1 cellular context compared by ENCODE assay signal in the genomic region with DNA sequence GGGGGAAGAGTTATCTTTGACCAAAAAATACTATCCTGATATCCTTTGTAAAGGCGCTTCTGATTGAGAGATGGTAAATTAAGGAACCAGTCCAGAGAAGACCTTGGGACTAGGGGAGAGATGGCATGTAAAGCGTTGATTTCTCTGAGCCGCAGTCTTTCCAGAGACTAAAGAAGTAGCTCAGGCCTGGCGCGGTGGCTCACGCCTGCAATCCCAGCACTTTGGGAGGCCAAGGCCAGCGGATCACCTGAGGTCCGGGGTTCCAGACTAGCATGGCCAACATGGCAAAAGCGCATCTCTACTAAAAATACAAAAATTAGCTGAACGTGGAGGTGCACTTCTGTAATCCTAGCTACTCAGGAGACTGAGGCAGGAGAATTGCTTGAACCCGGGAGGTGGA.
TF ChIP-seq lines count a peak whose summit lies in the region.

No MANE protein-coding gene starts in this region.

TF ChIP-seq in K562, 482 proteins besides CTCF, POLR2A, EP300 and RAD21:
- no peak for TF ChIP-seq NUFIP1 (IDR thresholded peaks at IDR 0.05; ENCODE audit: partially characterized antibody)
- TF ChIP-seq ZNF780A (CRISPR knock-in tag; IDR thresholded peaks at IDR 0.05) = no peak
- TF ChIP-seq CBX1 (IDR thresholded peaks at IDR 0.05; ENCODE audit: low read depth) = no peak
- TF ChIP-seq CBFA2T3 (IDR thresholded peaks at IDR 0.05) = no peak
- TF ChIP-seq ZNF239 (CRISPR knock-in tag; IDR thresholded peaks at IDR 0.05) = no peak
- no peak for TF ChIP-seq TSC22D4 (tag; IDR thresholded peaks at IDR 0.05)
- no peak for TF ChIP-seq ARNT (IDR thresholded peaks at IDR 0.05)
- TF ChIP-seq MYBL2 (IDR thresholded peaks at IDR 0.05; ENCODE audit: low read depth) = no peak
- no peak for TF ChIP-seq MYBL2 (CRISPR knock-in tag; IDR thresholded peaks at IDR 0.05; ENCODE audit: borderline replicate concordance)
- no peak for TF ChIP-seq FOXK2 (conservative IDR thresholded peaks at IDR 0.05 in 1 of 2, IDR thresholded peaks at IDR 0.05 in 1 of 2; ENCODE audit: low read depth in 2 of 2)
- TF ChIP-seq, protein P1, sequence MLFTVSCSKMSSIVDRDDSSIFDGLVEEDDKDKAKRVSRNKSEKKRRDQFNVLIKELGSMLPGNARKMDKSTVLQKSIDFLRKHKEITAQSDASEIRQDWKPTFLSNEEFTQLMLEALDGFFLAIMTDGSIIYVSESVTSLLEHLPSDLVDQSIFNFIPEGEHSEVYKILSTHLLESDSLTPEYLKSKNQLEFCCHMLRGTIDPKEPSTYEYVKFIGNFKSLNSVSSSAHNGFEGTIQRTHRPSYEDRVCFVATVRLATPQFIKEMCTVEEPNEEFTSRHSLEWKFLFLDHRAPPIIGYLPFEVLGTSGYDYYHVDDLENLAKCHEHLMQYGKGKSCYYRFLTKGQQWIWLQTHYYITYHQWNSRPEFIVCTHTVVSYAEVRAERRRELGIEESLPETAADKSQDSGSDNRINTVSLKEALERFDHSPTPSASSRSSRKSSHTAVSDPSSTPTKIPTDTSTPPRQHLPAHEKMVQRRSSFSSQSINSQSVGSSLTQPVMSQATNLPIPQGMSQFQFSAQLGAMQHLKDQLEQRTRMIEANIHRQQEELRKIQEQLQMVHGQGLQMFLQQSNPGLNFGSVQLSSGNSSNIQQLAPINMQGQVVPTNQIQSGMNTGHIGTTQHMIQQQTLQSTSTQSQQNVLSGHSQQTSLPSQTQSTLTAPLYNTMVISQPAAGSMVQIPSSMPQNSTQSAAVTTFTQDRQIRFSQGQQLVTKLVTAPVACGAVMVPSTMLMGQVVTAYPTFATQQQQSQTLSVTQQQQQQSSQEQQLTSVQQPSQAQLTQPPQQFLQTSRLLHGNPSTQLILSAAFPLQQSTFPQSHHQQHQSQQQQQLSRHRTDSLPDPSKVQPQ (CRISPR knock-in tag; IDR thresholded peaks at IDR 0.05; ENCODE audit: borderline replicate concordance) = no peak
